In the genomic region with DNA sequence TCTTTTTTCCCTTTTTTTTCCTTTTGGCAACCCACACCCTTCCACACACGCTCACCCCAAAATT, we compare ENCODE assay signal across 8 cellular contexts. TPM values are rescaled to one million over a fixed set of nuclear protein-coding genes. Genes with fewer than 3 reads are reported as not detected.
A peak's percentile ranks its signal among the peaks of the same experiment; 100 is the strongest.
DNase-seq lines count a peak whose midpoint lies in the region; TF ChIP-seq lines count a peak whose summit lies in the region.

A gene (plus strand): TSS at position 21 of the 64 bp plus-strand sequence. CDS start 197 bp downstream, outside the sequence.

- H3K4me1 Mint-ChIP-seq in activated T-helper 2 cell treated with anti-CD3 and anti-CD28 coated beads, Interferon-gamma antibody, Interleukin-2, Interleukin-4, amounts not matched to agents 10 μg/mL and 5 μg/mL and 100 μg/mL, durations not matched to agents 14 hours and 24 hours and 36 hours (ENCODE audit: low read depth), result peaks cover 60% of the 10 kb centered on the region

- H3K36me3 ChIP-seq in HAP-1 (replicated peaks) (no peaks in the 10 kb centered on the region), hepatocyte (replicated peaks; ENCODE audit: insufficient read depth, low read depth) (no peaks in the 10 kb centered on the region), skeletal muscle satellite cell (ENCODE audit: insufficient read depth, low read length) (peaks cover 7% of the 10 kb centered on the region)

- peaks cover 9% of the 10 kb centered on the region for H3K27me3 Mint-ChIP-seq in activated T-helper 2 cell treated with anti-CD3 and anti-CD28 coated beads, Interferon-gamma antibody, Interleukin-2, Interleukin-4, amounts not matched to agents 10 μg/mL and 5 μg/mL and 100 μg/mL, durations not matched to agents 14 hours and 24 hours and 36 hours (ENCODE audit: low read depth)

- H3K27me3 ChIP-seq in HAP-1 (ENCODE audit: low read depth) (no peaks in the 10 kb centered on the region; the same call in 1 of the 2 replicates), hepatocyte (no peaks in the 10 kb centered on the region), skeletal muscle satellite cell (ENCODE audit: control insufficient read depth, insufficient read depth, low read length) (no peaks in the 10 kb centered on the region)

- H3K9me3 ChIP-seq in HAP-1, result no peaks in the 10 kb centered on the region
- H3K9me3 ChIP-seq in hepatocyte (ENCODE audit: low read depth), result no peaks in the 10 kb centered on the region
- no peaks in the 10 kb centered on the region for H3K9me3 ChIP-seq in skeletal muscle satellite cell (replicated peaks; ENCODE audit: low read length)

- peaks cover 27% of the 10 kb centered on the region for H3K36me3 Mint-ChIP-seq in activated T-helper 2 cell treated with anti-CD3 and anti-CD28 coated beads, Interferon-gamma antibody, Interleukin-2, Interleukin-4, amounts not matched to agents 10 μg/mL and 5 μg/mL and 100 μg/mL, durations not matched to agents 14 hours and 24 hours and 36 hours (ENCODE audit: low read depth)

- in situ Hi-C loops in HAP-1 (cut with MboI; ENCODE audit: low sequenced_read_pairs), result loop anchor here (25.0 kb wide), 2 partner anchors 230 to 370 kb away; a partner anchor contains a TSS

- intact Hi-C loops in activated T-helper 2 cell treated with anti-CD3 and anti-CD28 coated beads, Interferon-gamma antibody, Interleukin-2, Interleukin-4, amounts not matched to agents 10 μg/mL and 5 μg/mL and 100 μg/mL, durations not matched to agents 14 hours and 24 hours and 36 hours (cut with micrococcal nuclease), result loop anchor here (5.0 to 10.0 kb wide), 5 partner anchors 150 to 578 kb away; a partner anchor contains a TSS

- no peaks in the 10 kb centered on the region for H3K9me2 ChIP-seq in hepatocyte (replicated peaks; ENCODE audit: insufficient read depth)

- H3K79me2 ChIP-seq in hepatocyte, result peaks cover 56% of the 10 kb centered on the region

- H3K9me3 Mint-ChIP-seq in activated T-helper 2 cell treated with anti-CD3 and anti-CD28 coated beads, Interferon-gamma antibody, Interleukin-2, Interleukin-4, amounts not matched to agents 10 μg/mL and 5 μg/mL and 100 μg/mL, durations not matched to agents 14 hours and 24 hours and 36 hours, result no peaks in the 10 kb centered on the region

- peak within 1 kb of the TSS; percentile 77 for H3K4me3 ChIP-seq in HAP-1
- peak within 1 kb of the TSS; percentile 86 for H3K4me3 ChIP-seq in hepatocyte
- H3K4me3 ChIP-seq in skeletal muscle satellite cell (ENCODE audit: low read length), result peak within 1 kb of the TSS; percentile 89

- peak within 1 kb of the TSS; percentile 76 for H3K27ac Mint-ChIP-seq in activated T-helper 2 cell treated with anti-CD3 and anti-CD28 coated beads, Interferon-gamma antibody, Interleukin-2, Interleukin-4, amounts not matched to agents 10 μg/mL and 5 μg/mL and 100 μg/mL, durations not matched to agents 14 hours and 24 hours and 36 hours

- WGBS in hepatocyte (ENCODE audit: low lambda C conversion rate, missing lambda C conversion rate), result 95% methylated on average over 1 of the region's 1 CpG

- TF ChIP-seq CTCF in hepatocyte (IDR thresholded peaks at IDR 0.05; ENCODE audit: poor library complexity), result no peak

- peak within 1 kb of the TSS; percentile 93 for H3K9ac ChIP-seq in skeletal muscle satellite cell (ENCODE audit: low read depth, low read length)

- DNase-seq in HAP-1 (ENCODE audit: low spot score in 2 of 2), result no peak
- no peak for DNase-seq in activated T-helper 2 cell treated with anti-CD3 and anti-CD28 coated beads, Interferon-gamma antibody, Interleukin-2, Interleukin-4, amounts not matched to agents 10 μg/mL and 5 μg/mL and 100 μg/mL, durations not matched to agents 14 hours and 24 hours and 36 hours (ENCODE audit: low spot score)
- DNase-seq in hepatocyte (ENCODE audit: low spot score), result no peak
- no peak for DNase-seq in stimulated activated naive CD4-positive, alpha-beta T cell treated with Interleukin-2 at 50 U/mL for 16 hours (lab: John Stamatoyannopoulos, UW)
- no peak for DNase-seq in NCI-H510A (lab: John Stamatoyannopoulos, UW)
- DNase-seq in AG08395 (ENCODE audit: low spot score), result no peak
- no peak for DNase-seq in NCI-H82 treated with DMSO at 0.1 percent for 48 hours (lab: John Stamatoyannopoulos, UW; ENCODE audit: unreplicated experiment)

- peaks cover 32% of the 10 kb centered on the region for H3K4me1 ChIP-seq in HAP-1
- H3K4me1 ChIP-seq in hepatocyte (ENCODE audit: insufficient read depth), result peaks cover 23% of the 10 kb centered on the region
- peaks cover 47% of the 10 kb centered on the region for H3K4me1 ChIP-seq in skeletal muscle satellite cell (ENCODE audit: control insufficient read depth, insufficient read depth, low read length)

- peak within 1 kb of the TSS; percentile 83 for H3K4me3 Mint-ChIP-seq in activated T-helper 2 cell treated with anti-CD3 and anti-CD28 coated beads, Interferon-gamma antibody, Interleukin-2, Interleukin-4, amounts not matched to agents 10 μg/mL and 5 μg/mL and 100 μg/mL, durations not matched to agents 14 hours and 24 hours and 36 hours (ENCODE audit: low read depth)

- peak within 1 kb of the TSS; percentile 95 for H3K4me2 ChIP-seq in hepatocyte
- H3K4me2 ChIP-seq in skeletal muscle satellite cell (ENCODE audit: low read length), result peak within 1 kb of the TSS; percentile 82

- peak within 1 kb of the TSS; percentile 71 for H3K27ac ChIP-seq in hepatocyte

- H2AFZ ChIP-seq in hepatocyte, result peak within 1 kb of the TSS; percentile 75

- peaks cover 15% of the 10 kb centered on the region for H4K20me1 ChIP-seq in hepatocyte (ENCODE audit: insufficient read depth, poor library complexity, severe bottlenecking)

RNA-seq across cellular contexts. Expression of the gene that starts here (rescaled TPM):
- total RNA-seq in activated T-helper 2 cell treated with anti-CD3 and anti-CD28 coated beads, Interferon-gamma antibody, Interleukin-2, Interleukin-4, amounts not matched to agents 10 μg/mL and 5 μg/mL and 100 μg/mL, durations not matched to agents 14 hours and 24 hours and 36 hours, result 10.7 and 11.3 TPM in 2 replicates
- total RNA-seq in hepatocyte, result 24.9 and 29.1 TPM in 2 replicates
- polyA plus RNA-seq in hepatocyte, result 5.2 and 7.1 TPM in 2 replicates
- 12.4 and 12.5 TPM in 2 replicates for total RNA-seq in skeletal muscle satellite cell (2012; rRNA removed)
